In genomic region chr11:110026823-110027626, GRCh38 we compare ENCODE assay signal across 8 cellular contexts.
A peak's percentile ranks its signal among the peaks of the same experiment; 100 is the strongest.
DNase-seq lines count a peak whose midpoint lies in the region; ATAC-seq and TF ChIP-seq lines count a peak whose summit lies in the region.

No MANE protein-coding gene starts in this region.

- WGBS in neuronal stem cell (ENCODE audit: extremely low coverage in 2 of 2, insufficient read length in 2 of 2, insufficient replicate concordance in 1 of 2), 2 donors = no CpG with 5 or more reads among the region's 2 CpGs

- no peak for DNase-seq in neuronal stem cell (ENCODE audit: low spot score)
- DNase-seq in NCI-H2196 treated with DMSO at 0.1 percent for 48 hours (lab: John Stamatoyannopoulos, UW; ENCODE audit: unreplicated experiment) = no peak
- no peak for DNase-seq in CD8-positive, alpha-beta memory T cell
- no peak for DNase-seq in cerebellar nuclear complex (lab: John Stamatoyannopoulos, UW)
- no peak for DNase-seq in coronary artery (ENCODE audit: low spot score)

- H3K4me1 ChIP-seq in OCI-LY3 (ENCODE audit: low read length) (peaks cover 39% of the 10 kb centered on the region), neuronal stem cell (ENCODE audit: control insufficient read depth in 2 of 2, insufficient read depth in 1 of 2, low read depth in 1 of 2, low read length in 2 of 2) (peaks cover 0 to 20% of the 10 kb centered on the region in 2 donors)
- no peaks in the 10 kb centered on the region for H3K4me1 ChIP-seq in CD8-positive, alpha-beta memory T cell (ENCODE audit: insufficient read depth, low read length)

- H3K36me3 Mint-ChIP-seq in CD8-positive, alpha-beta memory T cell = no peaks in the 10 kb centered on the region

- no peak overlapping the region for H2AK5ac ChIP-seq in neuronal stem cell (ENCODE audit: low read depth, low read length)

- H3K27ac ChIP-seq in OCI-LY3 (ENCODE audit: low read length) (peak overlapping the region; percentile 80), neuronal stem cell (replicated peaks; ENCODE audit: low read length) (no peak overlapping the region), coronary artery (no peak overlapping the region)
- no peak overlapping the region for H3K27ac ChIP-seq in CD8-positive, alpha-beta memory T cell (ENCODE audit: low read depth, low read length)

- H3K9me3 Mint-ChIP-seq in CD8-positive, alpha-beta memory T cell = peaks cover 0 to 3% (median 0%) of the 10 kb centered on the region in 5 donors

- H3K27ac Mint-ChIP-seq in CD8-positive, alpha-beta memory T cell = no peak overlapping the region

- H3K9ac ChIP-seq in OCI-LY3 (ENCODE audit: low read length) (peak overlapping the region; percentile 38; the same call in 1 of the 2 replicates), neuronal stem cell (ENCODE audit: low read depth, low read length, poor library complexity) (no peak overlapping the region)

- CTCF ChIA-PET in CD8-positive, alpha-beta memory T cell (lab: Charles Lee) = no interaction called here

- H3K18ac ChIP-seq in neuronal stem cell (ENCODE audit: low read length) = no peak overlapping the region

- no peak overlapping the region for H2AFZ ChIP-seq in OCI-LY3 (ENCODE audit: low read depth, low read length)
- peak overlapping the region; percentile 9 for H2AFZ ChIP-seq in neuronal stem cell (ENCODE audit: low read length)

- peaks cover 0 to 8% of the 10 kb centered on the region in 2 donors for H3K27me3 Mint-ChIP-seq in CD8-positive, alpha-beta memory T cell

- no peak overlapping the region for H3K4me3 Mint-ChIP-seq in CD8-positive, alpha-beta memory T cell

- H3K14ac ChIP-seq in neuronal stem cell (ENCODE audit: low read length) = no peak overlapping the region

- TF ChIP-seq CTCF in OCI-LY3 (IDR thresholded peaks at IDR 0.05; ENCODE audit: low read depth, low read length) (no peak), coronary artery (IDR thresholded peaks at IDR 0.05) (no peak)

- H3K9me3 ChIP-seq in OCI-LY3 (ENCODE audit: insufficient read depth, low read length) (peaks cover 8% of the 10 kb centered on the region), neuronal stem cell (replicated peaks in 1 of 2; ENCODE audit: control insufficient read depth in 2 of 2, insufficient read depth in 1 of 2, low read depth in 1 of 2, low read length in 2 of 2) (peaks cover 1 to 5% of the 10 kb centered on the region in 2 donors)
- H3K9me3 ChIP-seq in CD8-positive, alpha-beta memory T cell (ENCODE audit: low read length) = no peaks in the 10 kb centered on the region

- no peak overlapping the region for H2BK15ac ChIP-seq in neuronal stem cell (ENCODE audit: low read length)

- no peak overlapping the region for H2BK120ac ChIP-seq in neuronal stem cell (ENCODE audit: low read depth, low read length)

- peaks cover 14% of the 10 kb centered on the region for H3K36me3 ChIP-seq in OCI-LY3 (replicated peaks; ENCODE audit: low read depth, low read length)
- no peaks in the 10 kb centered on the region for H3K36me3 ChIP-seq in neuronal stem cell (replicated peaks in 1 of 2; ENCODE audit: control insufficient read depth in 2 of 2, insufficient read depth in 2 of 2, low read length in 2 of 2)
- H3K36me3 ChIP-seq in CD8-positive, alpha-beta memory T cell (ENCODE audit: insufficient read depth, low read length) = no peaks in the 10 kb centered on the region

- no peaks in the 10 kb centered on the region for H3K79me1 ChIP-seq in neuronal stem cell (ENCODE audit: low read depth, low read length)

- no peak overlapping the region for H4K8ac ChIP-seq in neuronal stem cell (ENCODE audit: low read depth, low read length)

- H4K91ac ChIP-seq in neuronal stem cell (ENCODE audit: low read depth, low read length, poor library complexity) = no peak overlapping the region

- peak overlapping the region; percentile 52 for H3K4me3 ChIP-seq in OCI-LY3 (ENCODE audit: low read length)
- H3K4me3 ChIP-seq in neuronal stem cell (ENCODE audit: low read length in 2 of 2) = no peak overlapping the region
- H3K4me3 ChIP-seq in CD8-positive, alpha-beta memory T cell (ENCODE audit: low read length) = no peak overlapping the region
- no peak overlapping the region for H3K4me3 ChIP-seq in coronary artery

- H3K23ac ChIP-seq in neuronal stem cell (ENCODE audit: low read depth, low read length, poor library complexity) = no peak overlapping the region

- peak; percentile 90 for ATAC-seq in GM19023 (IDR thresholded peaks at IDR 0.05; ENCODE audit: unreplicated experiment)
- peak; percentile 89 for ATAC-seq in HG02884 (IDR thresholded peaks at IDR 0.05; ENCODE audit: unreplicated experiment)

- H3K4ac ChIP-seq in neuronal stem cell (ENCODE audit: low read length) = no peak overlapping the region

- H3K4me2 ChIP-seq in OCI-LY3 (ENCODE audit: low read length) (peak overlapping the region; percentile 71), neuronal stem cell (ENCODE audit: insufficient read depth, low read length, poor library complexity, severe bottlenecking) (no peak overlapping the region)

- H3K27me3 ChIP-seq in OCI-LY3 (ENCODE audit: low read depth, low read length) (no peaks in the 10 kb centered on the region), neuronal stem cell (ENCODE audit: control insufficient read depth in 3 of 3, insufficient read depth in 3 of 3, low read depth in 1 of 3, low read length in 3 of 3) (no peaks in the 10 kb centered on the region)
- no peaks in the 10 kb centered on the region for H3K27me3 ChIP-seq in CD8-positive, alpha-beta memory T cell (ENCODE audit: insufficient read depth, low read length, poor library complexity, severe bottlenecking)

- no peaks in the 10 kb centered on the region for H3K4me1 Mint-ChIP-seq in CD8-positive, alpha-beta memory T cell

- H3K79me2 ChIP-seq in OCI-LY3 (ENCODE audit: low read length) = no peaks in the 10 kb centered on the region

- no peak overlapping the region for H2BK5ac ChIP-seq in neuronal stem cell (ENCODE audit: low read length)

- H4K20me1 ChIP-seq in OCI-LY3 (ENCODE audit: insufficient read depth, low read length) = no peaks in the 10 kb centered on the region

- no peak overlapping the region for H2BK12ac ChIP-seq in neuronal stem cell (ENCODE audit: low read length)

- POLR2A ChIA-PET in CD8-positive, alpha-beta memory T cell (lab: Charles Lee) = no interaction called here
